Comparison of ENCODE assay signal across 16 cellular contexts in genomic region chr17:78399028-78399692, GRCh38.
"Had no signal": no experiment of that assay in that cellular context is flagged by ENCODE, and none has a peak within 500 bp of the region (broad histone marks: within the 10 kb centered on the region; RNA-seq: fewer than 3 reads in every experiment).

No MANE protein-coding gene starts in this region.

- H3K4me1 ChIP-seq: vagina had no signal

- ATAC-seq: activated CD4-positive, alpha-beta T cell treated with anti-CD3 and anti-CD28 coated beads for 36 hours; left lobe of liver; T-cell had no signal

- H3K9me3 ChIP-seq: adrenal gland, tibial artery, vagina had no signal

- H3K27ac Mint-ChIP-seq: activated CD4-positive, alpha-beta T cell treated with anti-CD3 and anti-CD28 coated beads for 36 hours; nephron progenitor cell; T-cell had no signal

- H3K27me3 ChIP-seq: adrenal gland, tibial artery, vagina had no signal

- H3K27ac ChIP-seq: adrenal gland, vagina, VCaP had no signal

- H3K4me3 ChIP-seq: adrenal gland, tibial artery, vagina had no signal

- H3K4me3 Mint-ChIP-seq: activated CD4-positive, alpha-beta T cell treated with anti-CD3 and anti-CD28 coated beads for 36 hours; nephron progenitor cell; T-cell had no signal

- H3K9me3 Mint-ChIP-seq: nephron progenitor cell, T-cell had no signal

- DNase-seq: activated CD4-positive, alpha-beta T cell treated with anti-CD3 and anti-CD28 coated beads for 36 hours; activated CD8-positive, alpha-beta memory T cell treated with anti-CD3 and anti-CD28 coated beads for 24 hours; activated naive CD4-positive, alpha-beta T cell treated with anti-CD3 and anti-CD28 coated beads, Interleukin-2, amount 50 U/mL, for 16 hours; adrenal gland; effector memory CD4-positive, alpha-beta T cell; erythroblast; glutamatergic neuron; mesendoderm; nephron progenitor cell; stimulated activated CD4-positive, alpha-beta T cell treated with anti-CD3 and anti-CD28 coated beads, Interleukin-4, amount 100 ng/mL, for 4 hours; T-cell; T1000; tibial artery had no signal

- H3K27me3 Mint-ChIP-seq: activated CD4-positive, alpha-beta T cell treated with anti-CD3 and anti-CD28 coated beads for 36 hours; T-cell had no signal
